In the genomic region with DNA sequence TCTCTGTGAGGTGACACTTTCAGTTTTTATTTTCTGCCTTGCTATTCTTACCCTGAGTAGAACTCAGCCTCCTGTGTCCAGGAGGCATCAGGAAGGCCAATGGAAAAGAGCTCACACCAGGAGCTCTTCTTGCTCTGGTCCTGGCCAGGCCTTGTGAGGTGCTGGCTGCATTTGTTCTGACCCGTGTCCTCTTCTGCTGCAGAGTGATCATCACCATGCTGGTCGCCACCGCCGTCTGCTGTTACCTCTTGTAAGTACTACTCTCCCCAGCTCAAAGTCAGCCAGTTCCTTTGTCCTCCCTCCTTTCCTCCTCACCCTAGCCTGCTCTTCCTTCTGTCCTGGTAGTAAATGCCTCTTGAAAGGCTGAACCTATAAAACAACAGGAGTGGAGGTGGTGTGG, we compare ENCODE assay signal across 1 cellular context.
TF ChIP-seq lines count a peak whose summit lies in the region.

No MANE protein-coding gene starts in this region.

TF ChIP-seq in WTC11, 78 proteins besides CTCF, POLR2A, EP300 and RAD21 (continued from another document):
- TF ChIP-seq, protein P1, sequence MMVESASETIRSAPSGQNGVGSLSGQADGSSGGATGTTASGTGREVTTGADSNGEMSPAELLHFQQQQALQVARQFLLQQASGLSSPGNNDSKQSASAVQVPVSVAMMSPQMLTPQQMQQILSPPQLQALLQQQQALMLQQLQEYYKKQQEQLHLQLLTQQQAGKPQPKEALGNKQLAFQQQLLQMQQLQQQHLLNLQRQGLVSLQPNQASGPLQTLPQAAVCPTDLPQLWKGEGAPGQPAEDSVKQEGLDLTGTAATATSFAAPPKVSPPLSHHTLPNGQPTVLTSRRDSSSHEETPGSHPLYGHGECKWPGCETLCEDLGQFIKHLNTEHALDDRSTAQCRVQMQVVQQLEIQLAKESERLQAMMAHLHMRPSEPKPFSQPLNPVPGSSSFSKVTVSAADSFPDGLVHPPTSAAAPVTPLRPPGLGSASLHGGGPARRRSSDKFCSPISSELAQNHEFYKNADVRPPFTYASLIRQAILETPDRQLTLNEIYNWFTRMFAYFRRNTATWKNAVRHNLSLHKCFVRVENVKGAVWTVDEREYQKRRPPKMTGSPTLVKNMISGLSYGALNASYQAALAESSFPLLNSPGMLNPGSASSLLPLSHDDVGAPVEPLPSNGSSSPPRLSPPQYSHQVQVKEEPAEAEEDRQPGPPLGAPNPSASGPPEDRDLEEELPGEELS (CRISPR knock-in tag; IDR thresholded peaks at IDR 0.05), result no peak
- no peak for TF ChIP-seq NFYB (CRISPR knock-in tag; conservative IDR thresholded peaks at IDR 0.05; ENCODE audit: low read depth)
- TF ChIP-seq, protein P2, sequence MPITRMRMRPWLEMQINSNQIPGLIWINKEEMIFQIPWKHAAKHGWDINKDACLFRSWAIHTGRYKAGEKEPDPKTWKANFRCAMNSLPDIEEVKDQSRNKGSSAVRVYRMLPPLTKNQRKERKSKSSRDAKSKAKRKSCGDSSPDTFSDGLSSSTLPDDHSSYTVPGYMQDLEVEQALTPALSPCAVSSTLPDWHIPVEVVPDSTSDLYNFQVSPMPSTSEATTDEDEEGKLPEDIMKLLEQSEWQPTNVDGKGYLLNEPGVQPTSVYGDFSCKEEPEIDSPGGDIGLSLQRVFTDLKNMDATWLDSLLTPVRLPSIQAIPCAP (CRISPR knock-in tag; IDR thresholded peaks at IDR 0.05), result no peak
- TF ChIP-seq, protein P3, sequence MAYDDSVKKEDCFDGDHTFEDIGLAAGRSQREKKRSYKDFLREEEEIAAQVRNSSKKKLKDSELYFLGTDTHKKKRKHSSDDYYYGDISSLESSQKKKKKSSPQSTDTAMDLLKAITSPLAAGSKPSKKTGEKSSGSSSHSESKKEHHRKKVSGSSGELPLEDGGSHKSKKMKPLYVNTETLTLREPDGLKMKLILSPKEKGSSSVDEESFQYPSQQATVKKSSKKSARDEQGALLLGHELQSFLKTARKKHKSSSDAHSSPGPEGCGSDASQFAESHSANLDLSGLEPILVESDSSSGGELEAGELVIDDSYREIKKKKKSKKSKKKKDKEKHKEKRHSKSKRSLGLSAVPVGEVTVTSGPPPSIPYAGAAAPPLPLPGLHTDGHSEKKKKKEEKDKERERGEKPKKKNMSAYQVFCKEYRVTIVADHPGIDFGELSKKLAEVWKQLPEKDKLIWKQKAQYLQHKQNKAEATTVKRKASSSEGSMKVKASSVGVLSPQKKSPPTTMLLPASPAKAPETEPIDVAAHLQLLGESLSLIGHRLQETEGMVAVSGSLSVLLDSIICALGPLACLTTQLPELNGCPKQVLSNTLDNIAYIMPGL (CRISPR knock-in tag; IDR thresholded peaks at IDR 0.05), result no peak
